Comparison of ENCODE assay signal across 8 cellular contexts in genomic region chr3:31448035-31448881, GRCh38.
DNase-seq lines count a peak whose midpoint lies in the region; ATAC-seq and TF ChIP-seq lines count a peak whose summit lies in the region.

No MANE protein-coding gene starts in this region.

- H3K27ac Mint-ChIP-seq in stimulated activated naive B cell treated with anti-CD40 and anti-IgM and Interleukin-4, amounts not matched to agents 10 μg/mL and 1 μg/mL and 100 μg/mL, for 72 hours = no peak overlapping the region

- H3K4me3 Mint-ChIP-seq in stimulated activated naive B cell treated with anti-CD40 and anti-IgM and Interleukin-4, amounts not matched to agents 10 μg/mL and 1 μg/mL and 100 μg/mL, for 72 hours = no peak overlapping the region

- H3K36me3 Mint-ChIP-seq in stimulated activated naive B cell treated with anti-CD40 and anti-IgM and Interleukin-4, amounts not matched to agents 10 μg/mL and 1 μg/mL and 100 μg/mL, for 72 hours = peaks cover 0 to 7% of the 10 kb centered on the region in 2 donors

- DNase-seq in activated gamma-delta T cell treated with anti-CD3 and anti-CD28 coated beads, Interleukin-2, amount 50 U/mL, for 16 hours (ENCODE audit: low read depth) = peak; percentile 9
- DNase-seq in activated gamma-delta T cell (lab: John Stamatoyannopoulos, UW) (no peak), RPMI8226 (peak; percentile 55), epithelial cell of proximal tubule (ENCODE audit: low read depth) (no peak), MV-4-11 (lab: John Stamatoyannopoulos, UW) (no peak), HPDE6-E6E7 (ENCODE audit: extremely low spot score) (no peak)
- no peak for DNase-seq in stimulated activated naive B cell treated with anti-CD40 and anti-IgM and Interleukin-4, amounts not matched to agents 10 μg/mL and 1 μg/mL and 100 μg/mL, for 72 hours

- peaks cover 7 to 9% of the 10 kb centered on the region in 2 donors for H3K9me3 Mint-ChIP-seq in stimulated activated naive B cell treated with anti-CD40 and anti-IgM and Interleukin-4, amounts not matched to agents 10 μg/mL and 1 μg/mL and 100 μg/mL, for 72 hours

- ATAC-seq in HG02623 (IDR thresholded peaks at IDR 0.05; ENCODE audit: unreplicated experiment) = peak; percentile 67
- ATAC-seq in stimulated activated naive B cell treated with anti-CD40 and anti-IgM and Interleukin-4, amounts not matched to agents 10 μg/mL and 1 μg/mL and 100 μg/mL, for 72 hours (replicated peaks) = peak; percentile 57 to 63

- TF ChIP-seq CTCF in epithelial cell of proximal tubule (conservative IDR thresholded peaks at IDR 0.05; ENCODE audit: low read depth, low read length) = peak; percentile 82

- peaks cover 0 to 7% of the 10 kb centered on the region in 2 donors for H3K27me3 Mint-ChIP-seq in stimulated activated naive B cell treated with anti-CD40 and anti-IgM and Interleukin-4, amounts not matched to agents 10 μg/mL and 1 μg/mL and 100 μg/mL, for 72 hours

- H3K4me3 ChIP-seq in epithelial cell of proximal tubule (ENCODE audit: low read depth, low read length) = no peak overlapping the region

- peaks cover 7 to 11% of the 10 kb centered on the region in 2 donors for H3K4me1 Mint-ChIP-seq in stimulated activated naive B cell treated with anti-CD40 and anti-IgM and Interleukin-4, amounts not matched to agents 10 μg/mL and 1 μg/mL and 100 μg/mL, for 72 hours

Comparison
In these comparisons a context has a peak if more than half of its experiments do, and no peak if none do; other contexts are left out.
1. DNase-seq: peak in activated gamma-delta T cell treated with anti-CD3 and anti-CD28 coated beads, Interleukin-2, amount 50 U/mL, for 16 hours (single experiment) and RPMI8226 (single experiment); none in activated gamma-delta T cell (single experiment), epithelial cell of proximal tubule (single experiment), stimulated activated naive B cell treated with anti-CD40 and anti-IgM and Interleukin-4, amounts not matched to agents 10 μg/mL and 1 μg/mL and 100 μg/mL, for 72 hours (single experiment), MV-4-11 (single experiment) and HPDE6-E6E7 (single experiment).